ENCODE assay signal across 8 cellular contexts in genomic region chrX:12974217-12974796, GRCh38. TPM values are rescaled to one million over a fixed set of nuclear protein-coding genes. Genes with fewer than 3 reads are reported as not detected.
A peak's percentile ranks its signal among the peaks of the same experiment; 100 is the strongest.
DNase-seq lines count a peak whose midpoint lies in the region; ATAC-seq and TF ChIP-seq lines count a peak whose summit lies in the region.

No MANE protein-coding gene starts in this region.

- H3K27ac ChIP-seq in breast epithelium (peak overlapping the region; percentile 92 to 96), skin epidermis (peak overlapping the region; percentile 13 to 99 (median 95))

- H3K36me3 Mint-ChIP-seq in HFFc6 (ENCODE audit: low read depth): peaks cover 29% of the 10 kb centered on the region

- no peak for TF ChIP-seq CTCF in HFFc6 (IDR thresholded peaks at IDR 0.05)
- TF ChIP-seq CTCF in breast epithelium (IDR thresholded peaks at IDR 0.05): no peak

- H3K9me3 Mint-ChIP-seq in HFFc6: no peaks in the 10 kb centered on the region; the same call in 1 of the 2 replicates

- DNase-seq in AML-193 (lab: John Stamatoyannopoulos, UW) (peak; percentile 29 to 33), HFFc6 (peak; percentile 48), SKM-1 treated with dmso at 0.1 percent for 144 hours (lab: John Stamatoyannopoulos, UW; ENCODE audit: unreplicated experiment) (peak; percentile 42), breast epithelium (ENCODE audit: low spot score in 2 of 2) (peak in 1 of 2 donors; percentile 32), iPS-NIHi11 (ENCODE audit: low spot score) (peak; percentile 37), NCI-H128 (lab: John Stamatoyannopoulos, UW; ENCODE audit: unreplicated experiment) (no peak)

- H3K4me3 Mint-ChIP-seq in HFFc6: peak overlapping the region; percentile 94

- H3K4me1 ChIP-seq in breast epithelium: no peaks in the 10 kb centered on the region

- peaks cover 9% of the 10 kb centered on the region for H3K27me3 Mint-ChIP-seq in HFFc6 (ENCODE audit: insufficient read depth)

- ATAC-seq in GM18519 (IDR thresholded peaks at IDR 0.05; ENCODE audit: low FRiP score, unreplicated experiment): no peak

- peaks cover 6 to 34% of the 10 kb centered on the region in 2 donors for H3K27me3 ChIP-seq in breast epithelium

- no peak for TF ChIP-seq POLR2A in breast epithelium (IDR thresholded peaks at IDR 0.05)

- intact Hi-C loops in breast epithelium (cut with DNase I; ENCODE audit: low total_unique reads): loop anchor here (10.0 kb wide), 1 partner anchor 520 kb away; no protein-coding TSS in a partner anchor

- H3K4me1 Mint-ChIP-seq in HFFc6 (ENCODE audit: low read depth): peaks cover 28% of the 10 kb centered on the region

- H3K4me3 ChIP-seq in breast epithelium: peak overlapping the region; percentile 67 to 78 (median 72)
- H3K4me3 ChIP-seq in skin epidermis: peak overlapping the region; percentile 50 to 84 (median 60)

- no peaks in the 10 kb centered on the region for H3K36me3 ChIP-seq in breast epithelium

- peaks cover 0 to 5% of the 10 kb centered on the region in 2 donors for H3K9me3 ChIP-seq in breast epithelium

- H3K27ac Mint-ChIP-seq in HFFc6: peak overlapping the region; percentile 97

RNA-seq across cellular contexts. Expression of gene TMSB4X, which starts 0.6 kb away (rescaled TPM):
- 1,000 to 10,000 TPM; 2,364 to 3,067 (median 2,845) TPM for total RNA-seq in HFFc6 (2021; fragmentation: NEBNext Ultra II Directional; extraction: Animal tissue kit (Norgen Biotek cat#: 25700))
- total RNA-seq in breast epithelium: 1,000 to 10,000 TPM; 1,496 to 5,389 (median 3,453) TPM
